In the genomic region with DNA sequence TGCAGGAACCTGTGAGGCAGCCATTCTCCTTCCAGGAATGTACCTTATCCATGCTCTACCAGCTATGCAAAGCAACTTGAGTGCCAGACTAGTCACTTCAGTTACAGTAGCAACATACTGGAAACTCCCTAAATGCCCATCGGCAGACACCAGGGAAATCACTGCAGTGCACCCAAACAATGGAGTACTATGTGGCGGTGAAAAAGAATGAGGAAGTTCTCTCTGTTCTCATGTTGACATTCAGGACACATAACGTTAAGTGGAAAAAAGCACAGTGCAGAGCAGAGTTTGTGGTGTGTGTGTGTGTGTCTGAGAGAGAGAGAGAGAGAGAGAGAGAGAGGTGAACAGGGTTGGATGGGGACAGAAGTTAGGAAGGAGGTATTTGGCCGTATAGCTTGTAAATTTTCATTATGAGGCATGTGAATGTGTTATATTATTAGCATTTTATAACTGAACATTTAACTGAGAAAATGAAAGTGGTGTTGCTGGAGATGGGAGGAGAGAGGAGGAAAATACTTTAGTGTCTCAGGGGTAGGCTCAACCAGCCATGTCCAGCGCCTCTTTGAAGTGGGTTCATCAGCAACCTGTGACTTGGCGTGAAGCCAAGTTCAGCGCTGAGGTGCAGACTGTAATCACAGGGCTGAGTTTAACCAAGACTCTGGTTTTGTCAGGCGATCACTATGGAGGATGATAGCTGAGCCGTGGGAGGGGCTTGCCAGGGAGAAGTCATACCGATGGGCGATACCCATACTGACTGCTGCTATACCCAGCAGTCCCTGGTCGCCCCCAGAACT, we compare ENCODE assay signal across 1 cellular context.
TF ChIP-seq lines count a peak whose summit lies in the region.

No MANE protein-coding gene starts in this region.

TF ChIP-seq in GM23338, 12 proteins besides CTCF, POLR2A, EP300 and RAD21 (continued from another document):
- TF ChIP-seq, protein P1, sequence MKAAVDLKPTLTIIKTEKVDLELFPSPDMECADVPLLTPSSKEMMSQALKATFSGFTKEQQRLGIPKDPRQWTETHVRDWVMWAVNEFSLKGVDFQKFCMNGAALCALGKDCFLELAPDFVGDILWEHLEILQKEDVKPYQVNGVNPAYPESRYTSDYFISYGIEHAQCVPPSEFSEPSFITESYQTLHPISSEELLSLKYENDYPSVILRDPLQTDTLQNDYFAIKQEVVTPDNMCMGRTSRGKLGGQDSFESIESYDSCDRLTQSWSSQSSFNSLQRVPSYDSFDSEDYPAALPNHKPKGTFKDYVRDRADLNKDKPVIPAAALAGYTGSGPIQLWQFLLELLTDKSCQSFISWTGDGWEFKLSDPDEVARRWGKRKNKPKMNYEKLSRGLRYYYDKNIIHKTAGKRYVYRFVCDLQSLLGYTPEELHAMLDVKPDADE (IDR thresholded peaks at IDR 0.05) = no peak
- TF ChIP-seq, protein P2, sequence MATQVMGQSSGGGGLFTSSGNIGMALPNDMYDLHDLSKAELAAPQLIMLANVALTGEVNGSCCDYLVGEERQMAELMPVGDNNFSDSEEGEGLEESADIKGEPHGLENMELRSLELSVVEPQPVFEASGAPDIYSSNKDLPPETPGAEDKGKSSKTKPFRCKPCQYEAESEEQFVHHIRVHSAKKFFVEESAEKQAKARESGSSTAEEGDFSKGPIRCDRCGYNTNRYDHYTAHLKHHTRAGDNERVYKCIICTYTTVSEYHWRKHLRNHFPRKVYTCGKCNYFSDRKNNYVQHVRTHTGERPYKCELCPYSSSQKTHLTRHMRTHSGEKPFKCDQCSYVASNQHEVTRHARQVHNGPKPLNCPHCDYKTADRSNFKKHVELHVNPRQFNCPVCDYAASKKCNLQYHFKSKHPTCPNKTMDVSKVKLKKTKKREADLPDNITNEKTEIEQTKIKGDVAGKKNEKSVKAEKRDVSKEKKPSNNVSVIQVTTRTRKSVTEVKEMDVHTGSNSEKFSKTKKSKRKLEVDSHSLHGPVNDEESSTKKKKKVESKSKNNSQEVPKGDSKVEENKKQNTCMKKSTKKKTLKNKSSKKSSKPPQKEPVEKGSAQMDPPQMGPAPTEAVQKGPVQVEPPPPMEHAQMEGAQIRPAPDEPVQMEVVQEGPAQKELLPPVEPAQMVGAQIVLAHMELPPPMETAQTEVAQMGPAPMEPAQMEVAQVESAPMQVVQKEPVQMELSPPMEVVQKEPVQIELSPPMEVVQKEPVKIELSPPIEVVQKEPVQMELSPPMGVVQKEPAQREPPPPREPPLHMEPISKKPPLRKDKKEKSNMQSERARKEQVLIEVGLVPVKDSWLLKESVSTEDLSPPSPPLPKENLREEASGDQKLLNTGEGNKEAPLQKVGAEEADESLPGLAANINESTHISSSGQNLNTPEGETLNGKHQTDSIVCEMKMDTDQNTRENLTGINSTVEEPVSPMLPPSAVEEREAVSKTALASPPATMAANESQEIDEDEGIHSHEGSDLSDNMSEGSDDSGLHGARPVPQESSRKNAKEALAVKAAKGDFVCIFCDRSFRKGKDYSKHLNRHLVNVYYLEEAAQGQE (IDR thresholded peaks at IDR 0.05; ENCODE audit: unreplicated experiment) = no peak
- no peak for TF ChIP-seq EZH2phosphoT487 (IDR thresholded peaks at IDR 0.05; ENCODE audit: unreplicated experiment)
- no peak for TF ChIP-seq STAT1 (IDR thresholded peaks at IDR 0.05; ENCODE audit: unreplicated experiment)
- no peak for TF ChIP-seq ZNF114 (CRISPR knock-in tag; IDR thresholded peaks at IDR 0.05)
- no peak for TF ChIP-seq ZNF331 (CRISPR knock-in tag; IDR thresholded peaks at IDR 0.05; ENCODE audit: low read depth)
TF ChIP-seq in GM23338: peak in this region for 0.
